In the genomic region with DNA sequence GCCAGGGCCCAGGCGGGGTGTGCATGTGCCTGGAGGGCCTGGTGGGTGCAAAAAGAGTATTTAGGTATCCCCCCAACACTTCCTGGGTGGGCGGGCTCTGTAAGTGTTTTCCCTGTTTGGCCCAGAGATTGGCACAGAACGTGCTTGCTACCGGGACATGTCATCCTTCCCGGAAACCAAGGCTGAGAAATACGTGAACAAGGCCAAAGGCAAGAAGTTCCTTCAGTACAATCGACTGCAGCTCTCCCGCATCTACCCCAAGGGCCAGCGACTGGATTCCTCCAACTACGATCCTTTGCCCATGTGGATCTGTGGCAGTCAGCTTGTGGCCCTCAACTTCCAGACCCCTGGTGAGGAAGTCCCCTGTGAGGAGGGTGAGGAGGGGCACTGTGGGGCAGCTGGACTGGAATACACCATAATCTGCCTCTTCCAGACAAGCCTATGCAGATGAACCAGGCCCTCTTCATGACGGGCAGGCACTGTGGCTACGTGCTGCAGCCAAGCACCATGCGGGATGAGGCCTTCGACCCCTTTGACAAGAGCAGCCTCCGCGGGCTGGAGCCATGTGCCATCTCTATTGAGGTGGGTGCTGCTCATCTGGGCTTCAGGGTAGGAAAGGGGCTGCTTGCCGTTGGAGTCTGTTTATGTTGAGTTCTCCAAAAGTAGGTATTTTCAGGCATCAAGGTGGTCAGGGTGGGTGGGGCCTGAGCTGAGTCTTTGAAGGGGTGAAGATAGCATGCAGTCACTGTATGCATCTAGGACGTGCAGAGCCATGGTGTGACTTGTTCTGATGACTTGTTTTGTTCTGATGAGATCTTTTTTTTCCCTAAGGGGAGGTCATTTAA, we compare ENCODE assay signal across 9 cellular contexts. TPM values are rescaled to one million over a fixed set of nuclear protein-coding genes. Genes with fewer than 3 reads are reported as not detected.
A peak's percentile ranks its signal among the peaks of the same experiment; 100 is the strongest.
DNase-seq lines count a peak whose midpoint lies in the region; ATAC-seq, FAIRE-seq and TF ChIP-seq lines count a peak whose summit lies in the region.
"Had no signal": no experiment of that assay in that cellular context is flagged by ENCODE, and none has a peak within 500 bp of the region (broad histone marks: within the 10 kb centered on the region; RNA-seq: fewer than 3 reads in every experiment).

No MANE protein-coding gene starts in this region.

- no peaks in the 10 kb centered on the region for H3K9me3 ChIP-seq in keratinocyte (ENCODE audit: control insufficient read depth, low read depth, low read length)

- FAIRE-seq in keratinocyte (lab: Jason Lieb, UNC): peak; percentile 81
- no peak for FAIRE-seq in D721Med (lab: Jason Lieb, UNC)

- H3K79me2 ChIP-seq in keratinocyte (ENCODE audit: control insufficient read depth, insufficient read depth, low read length): no peaks in the 10 kb centered on the region

- H3K27me3 ChIP-seq in keratinocyte (ENCODE audit: control insufficient read depth, extremely low read depth, insufficient read depth, low read length): no peaks in the 10 kb centered on the region
- H3K27me3 ChIP-seq: foreskin keratinocyte had no signal

- H3K4me1 ChIP-seq in keratinocyte (ENCODE audit: control insufficient read depth, extremely low read depth, insufficient read depth, low read length): peaks cover 46% of the 10 kb centered on the region

- dilution Hi-C loops in keratinocyte (cut with MboI; ENCODE audit: extremely low pct_ligation_motif_present, low sequenced_read_pairs): no loop called here

- peaks cover 33 to 51% of the 10 kb centered on the region in 2 experiments for H3K36me3 ChIP-seq in keratinocyte (ENCODE audit: control insufficient read depth in 2 of 2, extremely low read depth in 1 of 2, insufficient read depth in 2 of 2, low read length in 2 of 2)

- TF ChIP-seq CTCF in keratinocyte (optimal IDR thresholded peaks at IDR 0.05 in 1 of 3, IDR thresholded peaks at IDR 0.05 in 1 of 3, conservative IDR thresholded peaks at IDR 0.05 in 1 of 3; ENCODE audit: extremely low read depth in 1 of 3, insufficient read depth in 2 of 3, low read length in 3 of 3) (peak in 1 of 3 experiments; percentile 3), D721Med (IDR thresholded peaks at IDR 0.05; ENCODE audit: insufficient read depth, missing control alignments) (no peak)

- H3K9ac ChIP-seq in keratinocyte (ENCODE audit: control insufficient read depth, extremely low read depth, insufficient read depth, low read length): no peak overlapping the region

- ATAC-seq in HG03354 (IDR thresholded peaks at IDR 0.05; ENCODE audit: poor library complexity, severe bottlenecking, unreplicated experiment): peak; percentile 8
- peak; percentile 26 for ATAC-seq in activated naive CD8-positive, alpha-beta T cell treated with anti-CD3 and anti-CD28 coated beads, Interleukin-2, amount 50 U/mL, for 24 hours
- peak; percentile 7 for ATAC-seq in stimulated activated naive CD8-positive, alpha-beta T cell treated with anti-CD3 and anti-CD28 coated beads, Interleukin-15, Interleukin-2, amounts not matched to agents 100 U/mL and 50 U/mL, for 24 hours
- no peak for ATAC-seq in GM21825 (IDR thresholded peaks at IDR 0.05; ENCODE audit: unreplicated experiment)
- no peak for ATAC-seq in HG03432 (IDR thresholded peaks at IDR 0.05; ENCODE audit: unreplicated experiment)

- H4K20me1 ChIP-seq in keratinocyte (ENCODE audit: control insufficient read depth, extremely low read depth, insufficient read depth, low read length): no peaks in the 10 kb centered on the region

- DNase-seq in activated naive CD8-positive, alpha-beta T cell treated with anti-CD3 and anti-CD28 coated beads, Interleukin-2, amount 50 U/mL, for 24 hours: no peak
- DNase-seq in keratinocyte (ENCODE audit: low read depth, low spot score) (no peak), D721Med (ENCODE audit: insufficient read length, low spot score) (no peak), NCI-H345 (lab: John Stamatoyannopoulos, UW) (no peak)
- peak; percentile 9 for DNase-seq in stimulated activated naive CD8-positive, alpha-beta T cell treated with anti-CD3 and anti-CD28 coated beads, Interleukin-15, Interleukin-2, amounts not matched to agents 100 U/mL and 50 U/mL, for 24 hours

- no peak overlapping the region for H3K4me2 ChIP-seq in keratinocyte (ENCODE audit: control insufficient read depth, extremely low read depth, insufficient read depth, low read depth, low read length)

- H3K9me1 ChIP-seq in keratinocyte (ENCODE audit: control insufficient read depth, extremely low read depth, insufficient read depth, low read length): peaks cover 5% of the 10 kb centered on the region

- no peak overlapping the region for H3K4me3 ChIP-seq in keratinocyte (ENCODE audit: control insufficient read depth in 2 of 3, extremely low read depth in 1 of 3, insufficient read depth in 2 of 3, low read depth in 1 of 3, low read length in 3 of 3)

- H2AFZ ChIP-seq in keratinocyte (ENCODE audit: control insufficient read depth, low read length): no peak overlapping the region

- H3K36me3 Mint-ChIP-seq in activated naive CD8-positive, alpha-beta T cell treated with anti-CD3 and anti-CD28 coated beads, Interleukin-2, amount 50 U/mL, for 24 hours (ENCODE audit: low read depth): peaks cover 61% of the 10 kb centered on the region

- no peaks in the 10 kb centered on the region for H3K9me3 Mint-ChIP-seq in activated naive CD8-positive, alpha-beta T cell treated with anti-CD3 and anti-CD28 coated beads, Interleukin-2, amount 50 U/mL, for 24 hours

- peak overlapping the region; percentile 60 for H3K27ac Mint-ChIP-seq in activated naive CD8-positive, alpha-beta T cell treated with anti-CD3 and anti-CD28 coated beads, Interleukin-2, amount 50 U/mL, for 24 hours

- no peak overlapping the region for H3K4me3 Mint-ChIP-seq in activated naive CD8-positive, alpha-beta T cell treated with anti-CD3 and anti-CD28 coated beads, Interleukin-2, amount 50 U/mL, for 24 hours

- H3K27ac ChIP-seq in keratinocyte (ENCODE audit: control insufficient read depth, insufficient read depth, low read length): no peak overlapping the region
- H3K27ac ChIP-seq: foreskin keratinocyte had no signal

- H3K27me3 Mint-ChIP-seq in activated naive CD8-positive, alpha-beta T cell treated with anti-CD3 and anti-CD28 coated beads, Interleukin-2, amount 50 U/mL, for 24 hours: no peaks in the 10 kb centered on the region

- H3K4me1 Mint-ChIP-seq in activated naive CD8-positive, alpha-beta T cell treated with anti-CD3 and anti-CD28 coated beads, Interleukin-2, amount 50 U/mL, for 24 hours: peaks cover 17% of the 10 kb centered on the region

RNA-seq across cellular contexts. Expression of a gene that starts 35.2 kb away (rescaled TPM):
- polyA plus RNA-seq in keratinocyte: 38.4 to 54.1 TPM (median 41.5 TPM) in 3 replicates
- polyA plus RNA-seq in keratinocyte (2011; ENCODE audit: low read depth): 10.7 TPM
- polyA plus RNA-seq in keratinocyte (2011; cell fraction: cytosol; rRNA removed): 23.0 and 28.7 TPM in 2 replicates
- 196 and 248 TPM in 2 replicates for polyA plus RNA-seq in keratinocyte (2011; cell fraction: nucleus; rRNA removed)
- 25.4 and 40.6 TPM in 2 replicates for polyA plus RNA-seq in keratinocyte (2012; ENCODE audit: low replicate concordance)
- polyA minus RNA-seq in keratinocyte: 75.0 to 143 TPM (median 82.5 TPM) in 3 replicates
- polyA minus RNA-seq in keratinocyte (2011; cell fraction: cytosol; rRNA and poly(A)+ RNA removed): 36.3 TPM
- polyA minus RNA-seq in keratinocyte (2011; cell fraction: nucleus; rRNA and poly(A)+ RNA removed): 83.8 and 89.8 TPM in 2 replicates

Comparison
In these comparisons a context has a peak if more than half of its experiments do, and no peak if none do; other contexts are left out.
1. ATAC-seq: peak in HG03354 (single experiment), activated naive CD8-positive, alpha-beta T cell treated with anti-CD3 and anti-CD28 coated beads, Interleukin-2, amount 50 U/mL, for 24 hours (single experiment) and stimulated activated naive CD8-positive, alpha-beta T cell treated with anti-CD3 and anti-CD28 coated beads, Interleukin-15, Interleukin-2, amounts not matched to agents 100 U/mL and 50 U/mL, for 24 hours (single experiment); none in GM21825 (single experiment) and HG03432 (single experiment).